Comparison of ENCODE assay signal across 24 cellular contexts in genomic region chr1:48099011-48099550, GRCh38.
DNase-seq lines count a peak whose midpoint lies in the region; ATAC-seq and TF ChIP-seq lines count a peak whose summit lies in the region.
"Had no signal": no experiment of that assay in that cellular context is flagged by ENCODE, and none has a peak within 500 bp of the region (broad histone marks: within the 10 kb centered on the region; RNA-seq: fewer than 3 reads in every experiment).

No MANE protein-coding gene starts in this region.

- WGBS in hepatocyte (ENCODE audit: low lambda C conversion rate, missing lambda C conversion rate): 38% methylated on average over 9 of the region's 9 CpGs

- no peak overlapping the region for H3K4me3 ChIP-seq in hepatocyte

- no peaks in the 10 kb centered on the region for H3K4me1 ChIP-seq in hepatocyte (ENCODE audit: insufficient read depth)
- H3K4me1 ChIP-seq: BE2C had no signal

- TF ChIP-seq CTCF in hepatocyte (IDR thresholded peaks at IDR 0.05; ENCODE audit: poor library complexity): no peak

- H2AFZ ChIP-seq in hepatocyte: no peak overlapping the region

- no peaks in the 10 kb centered on the region for H3K9me3 ChIP-seq in hepatocyte (ENCODE audit: low read depth)
- H3K9me3 ChIP-seq: BE2C had no signal

- no peak for ATAC-seq in HG03039 (IDR thresholded peaks at IDR 0.05; ENCODE audit: unreplicated experiment)
- ATAC-seq: Panc1 had no signal

- no peaks in the 10 kb centered on the region for H3K27me3 ChIP-seq in hepatocyte
- H3K27me3 ChIP-seq: BE2C had no signal

- H4K20me1 ChIP-seq in hepatocyte (ENCODE audit: insufficient read depth, poor library complexity, severe bottlenecking): no peaks in the 10 kb centered on the region

- H3K9me2 ChIP-seq in hepatocyte (replicated peaks; ENCODE audit: insufficient read depth): no peaks in the 10 kb centered on the region

- DNase-seq in NCI-H1417 (lab: John Stamatoyannopoulos, UW) (peak in 2 of 3 experiments; percentile 41 to 78), NCI-H1417 treated with DMSO at 0.1 percent for 48 hours (lab: John Stamatoyannopoulos, UW) (no peak), NCI-H774 (lab: John Stamatoyannopoulos, UW) (peak; percentile 84), left kidney (ENCODE audit: low read depth, low spot score) (peak; percentile 92), ureter (ENCODE audit: low spot score) (no peak), hepatocyte (ENCODE audit: low spot score) (no peak)
- DNase-seq: 8988T; ACHN; BE2C; Calu3; CD8-positive, alpha-beta memory T cell; DMS153; HCEC 1CT; NCI-H1048; NCI-H146; NCI-H2029 treated with DMSO at 0.1 percent for 48 hours; NCI-H2171; NCI-H226; NCI-H510A; NCI-H82; SHP77 had no signal

- no peaks in the 10 kb centered on the region for H3K79me2 ChIP-seq in hepatocyte

- H3K4me2 ChIP-seq in hepatocyte: no peak overlapping the region

- no peak overlapping the region for H3K27ac ChIP-seq in hepatocyte
- H3K27ac ChIP-seq: RWPE1 had no signal

- no peaks in the 10 kb centered on the region for H3K36me3 ChIP-seq in hepatocyte (replicated peaks; ENCODE audit: insufficient read depth, low read depth)
- H3K36me3 ChIP-seq: BE2C had no signal

Comparison
In these comparisons a context has a peak if more than half of its experiments do, and no peak if none do; other contexts are left out.
1. DNase-seq: peak in NCI-H1417 (2 of 3), NCI-H774 (single experiment) and left kidney (single experiment); none in NCI-H1417 treated with DMSO at 0.1 percent for 48 hours (single experiment), ureter (single experiment) and hepatocyte (single experiment).